In the genomic region with DNA sequence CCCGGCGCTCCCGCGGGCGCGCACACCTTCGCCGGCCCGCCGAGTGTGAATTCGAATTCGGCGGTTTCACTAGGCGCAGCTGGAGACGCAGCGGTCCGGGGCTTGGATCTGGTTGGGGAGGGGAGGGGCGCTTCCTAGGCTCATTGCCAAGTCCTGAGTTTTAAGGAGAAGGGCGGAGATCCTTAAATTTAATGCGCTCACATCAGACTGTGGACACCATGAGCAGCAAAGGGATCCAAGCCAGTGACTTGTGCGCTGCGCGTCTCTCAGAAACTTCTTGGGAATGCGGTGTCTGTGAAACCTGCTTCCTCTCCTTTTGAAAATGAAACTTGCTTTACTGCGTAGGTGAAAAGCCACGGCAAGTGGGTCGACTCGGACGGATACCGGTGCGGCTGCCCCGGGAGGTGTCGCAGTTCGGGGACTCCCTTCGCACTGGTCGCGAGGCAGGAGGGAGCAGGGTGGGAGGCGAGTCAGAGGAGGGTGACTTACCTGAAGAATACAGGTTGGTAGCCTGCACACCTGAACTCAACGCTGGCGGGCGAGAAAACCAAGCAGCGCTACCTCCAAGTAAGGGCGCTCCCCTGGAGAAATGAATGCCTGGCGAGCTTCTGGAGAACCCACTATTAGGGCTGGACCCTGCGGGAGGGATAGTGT, we compare ENCODE assay signal across 8 cellular contexts. TPM values are rescaled to one million over a fixed set of nuclear protein-coding genes. Genes with fewer than 3 reads are reported as not detected.
DNase-seq lines count a peak whose midpoint lies in the region; ATAC-seq and FAIRE-seq lines count a peak whose summit lies in the region.

No MANE protein-coding gene starts in this region.

- peak; percentile 49 for DNase-seq in Daoy (ENCODE audit: low read depth)
- peak; percentile 90 for DNase-seq in activated CD4-positive, alpha-beta T cell treated with anti-CD3 and anti-CD28 coated beads, Interleukin-2, amount 10 ng/mL, durations not matched to agents 24 days and 14 days
- peak; percentile 51 for DNase-seq in mesendoderm
- DNase-seq in stimulated activated CD8-positive, alpha-beta memory T cell treated with anti-CD3 and anti-CD28 coated beads, Interleukin-2, amount 100 ng/mL, for 48 hours (ENCODE audit: low read depth in 2 of 2): peak; percentile 34 to 42
- no peak for DNase-seq in iPS-NIHi7 (ENCODE audit: extremely low spot score)
- no peak for DNase-seq in RCC 7860 (ENCODE audit: low spot score)

- no peak overlapping the region for H2BK15ac ChIP-seq in mesendoderm (replicated peaks; ENCODE audit: low read depth)

- no peak overlapping the region for H2BK5ac ChIP-seq in mesendoderm (ENCODE audit: low read length)

- no peak overlapping the region for H4K5ac ChIP-seq in mesendoderm (ENCODE audit: low read length)

- ATAC-seq in HG03354 (IDR thresholded peaks at IDR 0.05; ENCODE audit: poor library complexity, severe bottlenecking, unreplicated experiment): peak; percentile 20

- H3K4me1 Mint-ChIP-seq in activated CD4-positive, alpha-beta T cell treated with anti-CD3 and anti-CD28 coated beads, Interleukin-2, amount 10 ng/mL, durations not matched to agents 24 days and 14 days: peaks cover 47% of the 10 kb centered on the region

- peak overlapping the region; percentile 89 for H3K27ac Mint-ChIP-seq in activated CD4-positive, alpha-beta T cell treated with anti-CD3 and anti-CD28 coated beads, Interleukin-2, amount 10 ng/mL, durations not matched to agents 24 days and 14 days

- no peak overlapping the region for H3K18ac ChIP-seq in mesendoderm (ENCODE audit: low read length)

- H3K9ac ChIP-seq in duodenal mucosa (ENCODE audit: low read depth in 1 of 2, low read length in 2 of 2) (peak overlapping the region; percentile 91 to 92), mesendoderm (ENCODE audit: low read length) (peak overlapping the region; percentile 28)

- H3K79me1 ChIP-seq in mesendoderm (ENCODE audit: low read length): no peaks in the 10 kb centered on the region

- H3K23ac ChIP-seq in mesendoderm (ENCODE audit: low read length): no peak overlapping the region

- peaks cover 24 to 29% of the 10 kb centered on the region in 2 donors for H3K4me1 ChIP-seq in duodenal mucosa (ENCODE audit: control insufficient read depth in 1 of 2, insufficient read depth in 2 of 2, low read length in 2 of 2)
- H3K4me1 ChIP-seq in mesendoderm (ENCODE audit: control insufficient read depth, low read depth, low read length): no peaks in the 10 kb centered on the region

- H3K27ac ChIP-seq in duodenal mucosa (ENCODE audit: low read depth, low read length) (peak overlapping the region; percentile 85), mesendoderm (ENCODE audit: low read depth, low read length) (no peak overlapping the region)

- H3K27me3 ChIP-seq in duodenal mucosa (ENCODE audit: control insufficient read depth in 1 of 2, insufficient read depth in 2 of 2, low read length in 2 of 2) (peaks cover 0 to 6% of the 10 kb centered on the region in 2 donors), mesendoderm (ENCODE audit: insufficient read depth, low read length, poor library complexity) (no peaks in the 10 kb centered on the region)

- peak overlapping the region; percentile 93 to 95 for H3K4me3 ChIP-seq in duodenal mucosa (ENCODE audit: low read depth in 1 of 2, low read length in 2 of 2)
- peak overlapping the region; percentile 51 for H3K4me3 ChIP-seq in mesendoderm (ENCODE audit: low read length)

- H3K4me3 Mint-ChIP-seq in activated CD4-positive, alpha-beta T cell treated with anti-CD3 and anti-CD28 coated beads, Interleukin-2, amount 10 ng/mL, durations not matched to agents 24 days and 14 days: peak overlapping the region; percentile 90

- H3K79me2 ChIP-seq in mesendoderm (ENCODE audit: control insufficient read depth, insufficient read depth, low read length): no peaks in the 10 kb centered on the region

- H2BK120ac ChIP-seq in mesendoderm (ENCODE audit: low read depth, low read length): no peak overlapping the region

- peak overlapping the region; percentile 62 for H3K56ac ChIP-seq in mesendoderm (ENCODE audit: low read length)

- H2AK5ac ChIP-seq in mesendoderm (ENCODE audit: low read length): no peak overlapping the region

- peaks cover 26% of the 10 kb centered on the region for H3K36me3 Mint-ChIP-seq in activated CD4-positive, alpha-beta T cell treated with anti-CD3 and anti-CD28 coated beads, Interleukin-2, amount 10 ng/mL, durations not matched to agents 24 days and 14 days (ENCODE audit: low read depth)

- intact Hi-C loops in activated CD4-positive, alpha-beta T cell treated with anti-CD3 and anti-CD28 coated beads, Interleukin-2, amount 10 ng/mL, durations not matched to agents 24 days and 14 days (cut with micrococcal nuclease): loop anchor here (1.0 to 10.0 kb wide), 9 partner anchors 16 to 1102 kb away; a partner anchor contains a TSS

- no peak overlapping the region for H4K8ac ChIP-seq in mesendoderm (ENCODE audit: low read depth, low read length)

- H3K4me2 ChIP-seq in mesendoderm (ENCODE audit: low read length): peak overlapping the region; percentile 85

- no peaks in the 10 kb centered on the region for H3K9me3 ChIP-seq in duodenal mucosa (ENCODE audit: control insufficient read depth in 1 of 2, low read length in 2 of 2)

- peaks cover 34% of the 10 kb centered on the region for H3K27me3 Mint-ChIP-seq in activated CD4-positive, alpha-beta T cell treated with anti-CD3 and anti-CD28 coated beads, Interleukin-2, amount 10 ng/mL, durations not matched to agents 24 days and 14 days

- H3K4ac ChIP-seq in mesendoderm (ENCODE audit: low read depth, low read length): no peak overlapping the region

- H3K9me3 Mint-ChIP-seq in activated CD4-positive, alpha-beta T cell treated with anti-CD3 and anti-CD28 coated beads, Interleukin-2, amount 10 ng/mL, durations not matched to agents 24 days and 14 days: no peaks in the 10 kb centered on the region

- no peaks in the 10 kb centered on the region for H3K36me3 ChIP-seq in duodenal mucosa (ENCODE audit: control insufficient read depth in 1 of 2, insufficient read depth in 2 of 2, low read length in 2 of 2)
- no peaks in the 10 kb centered on the region for H3K36me3 ChIP-seq in mesendoderm (ENCODE audit: control insufficient read depth, insufficient read depth, low read length)

- FAIRE-seq in RCC 7860 (lab: Jason Lieb, UNC): no peak

- WGBS in mesendoderm (ENCODE audit: extremely low coverage, insufficient coverage, low lambda C conversion rate): no CpG with 5 or more reads among the region's 45 CpGs

RNA-seq across cellular contexts. Expression of a gene that starts 0.9 kb away (rescaled TPM):
- total RNA-seq in Daoy (2014; rRNA removed; shearing (Covaris generic)): under 0.01 TPM in 1 of 2 replicates, not detected in the other
- total RNA-seq in activated CD4-positive, alpha-beta T cell treated with anti-CD3 and anti-CD28 coated beads, Interleukin-2, amount 10 ng/mL, durations not matched to agents 24 days and 14 days: 3.1 and 3.5 TPM in 2 replicates
- 0.18 TPM for polyA plus RNA-seq in mesendoderm (2013, experiment 1 of 2)
- 0.22 TPM for polyA plus RNA-seq in mesendoderm (2013, experiment 2 of 2)

Comparison
In these comparisons a context has a peak if more than half of its experiments do, and no peak if none do; other contexts are left out.
1. DNase-seq: peak in Daoy (single experiment), activated CD4-positive, alpha-beta T cell treated with anti-CD3 and anti-CD28 coated beads, Interleukin-2, amount 10 ng/mL, durations not matched to agents 24 days and 14 days (single experiment), mesendoderm (single experiment) and stimulated activated CD8-positive, alpha-beta memory T cell treated with anti-CD3 and anti-CD28 coated beads, Interleukin-2, amount 100 ng/mL, for 48 hours (2 of 2); none in iPS-NIHi7 (single experiment) and RCC 7860 (single experiment).